Comparison of ENCODE assay signal across 8 cellular contexts in genomic region chr15:78565951-78566774, GRCh38. TPM values are rescaled to one million over a fixed set of nuclear protein-coding genes. Genes with fewer than 3 reads are reported as not detected.
DNase-seq lines count a peak whose midpoint lies in the region; ATAC-seq and TF ChIP-seq lines count a peak whose summit lies in the region.

No MANE protein-coding gene starts in this region.

- ATAC-seq in GM18502 (IDR thresholded peaks at IDR 0.05; ENCODE audit: poor library complexity, unreplicated experiment) (peak; percentile 18), HG03442 (IDR thresholded peaks at IDR 0.05; ENCODE audit: unreplicated experiment) (peak; percentile 12)

- H3K4me1 ChIP-seq in BLaER1 (peaks cover 31% of the 10 kb centered on the region), rectal smooth muscle tissue (ENCODE audit: control insufficient read depth, insufficient read depth, low read length) (peaks cover 2% of the 10 kb centered on the region)

- peak; percentile 17 for TF ChIP-seq CTCF in fibroblast of the aortic adventitia (IDR thresholded peaks at IDR 0.05; ENCODE audit: insufficient read depth, low read length)

- H3K4me2 ChIP-seq in BLaER1: peak overlapping the region; percentile 87

- peaks cover 11% of the 10 kb centered on the region for H4K20me1 ChIP-seq in BLaER1

- H3K27ac ChIP-seq in BLaER1 (peak overlapping the region; percentile 82), rectal smooth muscle tissue (ENCODE audit: low read depth, low read length) (peak overlapping the region; percentile 2)

- no peaks in the 10 kb centered on the region for H3K9me3 ChIP-seq in BLaER1

- H3K27me3 ChIP-seq in BLaER1: no peaks in the 10 kb centered on the region
- no peaks in the 10 kb centered on the region for H3K27me3 ChIP-seq in rectal smooth muscle tissue (ENCODE audit: control insufficient read depth, insufficient read depth, low read length)

- DNase-seq in T1000 (lab: John Stamatoyannopoulos, UW): peak; percentile 34
- DNase-seq in fibroblast of the aortic adventitia (ENCODE audit: low read depth): peak; percentile 14
- DNase-seq in DMS153 treated with DMSO at 0.1 percent for 48 hours (lab: John Stamatoyannopoulos, UW; ENCODE audit: unreplicated experiment): no peak
- DNase-seq in KG1 (lab: John Stamatoyannopoulos, UW): no peak

- H3K9ac ChIP-seq in BLaER1 (peak overlapping the region; percentile 89), rectal smooth muscle tissue (ENCODE audit: low read length) (no peak overlapping the region)

- H3K36me3 ChIP-seq in BLaER1: no peaks in the 10 kb centered on the region
- no peaks in the 10 kb centered on the region for H3K36me3 ChIP-seq in rectal smooth muscle tissue (ENCODE audit: control insufficient read depth, insufficient read depth, low read length)

- H3K4me3 ChIP-seq in BLaER1: peak overlapping the region; percentile 91
- peak overlapping the region; percentile 74 for H3K4me3 ChIP-seq in fibroblast of the aortic adventitia (ENCODE audit: low read depth, low read length)
- peak overlapping the region; percentile 60 for H3K4me3 ChIP-seq in rectal smooth muscle tissue (ENCODE audit: low read length)

RNA-seq across cellular contexts. Expression of gene CHRNA5, which starts 0.8 kb away (rescaled TPM):
- total RNA-seq in fibroblast of the aortic adventitia (ENCODE audit: low replicate concordance): 1.1 and 1.6 TPM in 2 replicates

RNA-seq across cellular contexts. Expression of gene PSMA4, which starts 25.9 kb away (rescaled TPM):
- 107 and 275 TPM in 2 replicates for total RNA-seq in fibroblast of the aortic adventitia (ENCODE audit: low replicate concordance)

RNA-seq across cellular contexts. Expression of gene CHRNA3, which starts 54.6 kb away (rescaled TPM):
- under 0.01 TPM in 1 of 2 replicates, not detected in the other for total RNA-seq in fibroblast of the aortic adventitia (ENCODE audit: low replicate concordance)

RNA-seq across cellular contexts. Expression of gene HYKK, which starts 58.8 kb away (rescaled TPM):
- 3.3 and 10.2 TPM in 2 replicates for total RNA-seq in fibroblast of the aortic adventitia (ENCODE audit: low replicate concordance)

Comparison
In these comparisons a context has a peak if more than half of its experiments do, and no peak if none do; other contexts are left out.
1. DNase-seq: peak in T1000 (single experiment) and fibroblast of the aortic adventitia (single experiment); none in DMS153 treated with DMSO at 0.1 percent for 48 hours (single experiment) and KG1 (single experiment).
2. Peak in every context shown above with its lines, with median percentiles within 50 percentile points of each other: H3K4me3 ChIP-seq.